Comparison of ENCODE assay signal across 24 cellular contexts in the genomic region with DNA sequence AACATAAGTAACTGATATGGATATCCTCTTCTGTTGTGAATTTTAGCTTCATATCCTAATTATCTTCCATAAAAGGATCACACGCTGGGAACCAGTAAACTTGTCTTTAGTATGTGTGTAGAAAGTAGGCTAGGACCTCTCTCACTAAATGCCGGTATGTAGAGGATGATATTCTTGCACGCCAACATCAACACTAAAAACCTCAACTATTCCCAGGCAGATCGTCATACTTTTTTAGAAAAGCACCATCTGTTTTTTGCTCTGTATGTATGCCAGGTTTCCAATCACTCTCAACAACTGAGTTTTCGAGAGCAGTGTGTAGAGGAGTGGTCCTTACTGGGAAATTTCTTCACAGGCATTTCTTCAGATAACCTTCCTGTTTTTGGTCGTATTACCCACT.
DNase-seq lines count a peak whose midpoint lies in the region; ATAC-seq, FAIRE-seq and TF ChIP-seq lines count a peak whose summit lies in the region.
"Had no signal": no experiment of that assay in that cellular context is flagged by ENCODE, and none has a peak within 500 bp of the region (broad histone marks: within the 10 kb centered on the region; RNA-seq: fewer than 3 reads in every experiment).

No MANE protein-coding gene starts in this region.

- H3K9ac ChIP-seq in astrocyte (ENCODE audit: low read length): no peak overlapping the region
- no peak overlapping the region for H3K9ac ChIP-seq in mesendoderm (ENCODE audit: low read length)

- no peak overlapping the region for H3K4me3 Mint-ChIP-seq in astrocyte (ENCODE audit: unreplicated experiment)

- H3K9me3 Mint-ChIP-seq in astrocyte (ENCODE audit: unreplicated experiment): no peaks in the 10 kb centered on the region

- H3K23ac ChIP-seq in mesendoderm (ENCODE audit: low read length): no peak overlapping the region

- no peak overlapping the region for H4K8ac ChIP-seq in mesendoderm (ENCODE audit: low read depth, low read length)

- H3K4me1 ChIP-seq in astrocyte (ENCODE audit: insufficient read depth, low read length) (no peaks in the 10 kb centered on the region), mesendoderm (ENCODE audit: control insufficient read depth, low read depth, low read length) (no peaks in the 10 kb centered on the region)
- H3K4me1 ChIP-seq: BE2C had no signal

- no peak overlapping the region for H3K27ac Mint-ChIP-seq in astrocyte (ENCODE audit: unreplicated experiment)

- no peaks in the 10 kb centered on the region for H3K4me1 Mint-ChIP-seq in astrocyte (ENCODE audit: low read depth, unreplicated experiment)

- H3K56ac ChIP-seq in mesendoderm (ENCODE audit: low read length): no peak overlapping the region

- H4K20me1 ChIP-seq in astrocyte (ENCODE audit: insufficient read depth, low read length): no peaks in the 10 kb centered on the region

- no peak overlapping the region for H3K4ac ChIP-seq in mesendoderm (ENCODE audit: low read depth, low read length)

- H3K36me3 Mint-ChIP-seq in astrocyte (ENCODE audit: low read depth, unreplicated experiment): no peaks in the 10 kb centered on the region

- no peaks in the 10 kb centered on the region for H3K27me3 Mint-ChIP-seq in astrocyte (ENCODE audit: low read depth, unreplicated experiment)

- H2BK15ac ChIP-seq in mesendoderm (replicated peaks; ENCODE audit: low read depth): no peak overlapping the region

- H3K4me2 ChIP-seq in astrocyte (ENCODE audit: low read length): no peak overlapping the region
- H3K4me2 ChIP-seq in mesendoderm (ENCODE audit: low read length): no peak overlapping the region

- TF ChIP-seq CTCF in astrocyte (IDR thresholded peaks at IDR 0.05; ENCODE audit: insufficient read depth, low read depth, low read length): no peak

- H3K27ac ChIP-seq in astrocyte (ENCODE audit: low read depth, low read length): no peak overlapping the region
- H3K27ac ChIP-seq in mesendoderm (ENCODE audit: low read depth, low read length): no peak overlapping the region
- H3K27ac ChIP-seq: 22Rv1 had no signal

- no peak overlapping the region for H2BK120ac ChIP-seq in mesendoderm (ENCODE audit: low read depth, low read length)

- H3K4me3 ChIP-seq in astrocyte (ENCODE audit: insufficient read depth, low read depth, low read length) (no peak overlapping the region), mesendoderm (ENCODE audit: low read length) (no peak overlapping the region)
- H3K4me3 ChIP-seq: K562 had no signal

- H3K27me3 ChIP-seq in astrocyte (ENCODE audit: insufficient read depth, low read length) (no peaks in the 10 kb centered on the region), mesendoderm (ENCODE audit: insufficient read depth, low read length, poor library complexity) (no peaks in the 10 kb centered on the region)
- H3K27me3 ChIP-seq: BE2C had no signal

- H4K5ac ChIP-seq in mesendoderm (ENCODE audit: low read length): no peak overlapping the region

- H3K36me3 ChIP-seq in astrocyte (ENCODE audit: insufficient read depth, low read length): no peaks in the 10 kb centered on the region
- H3K36me3 ChIP-seq in mesendoderm (ENCODE audit: control insufficient read depth, insufficient read depth, low read length): no peaks in the 10 kb centered on the region
- H3K36me3 ChIP-seq: BE2C had no signal

- no peak overlapping the region for H2AFZ ChIP-seq in astrocyte (ENCODE audit: low read depth, low read length)

- H2BK5ac ChIP-seq in mesendoderm (ENCODE audit: low read length): no peak overlapping the region

- H3K79me2 ChIP-seq in astrocyte (ENCODE audit: insufficient read depth, low read length) (no peaks in the 10 kb centered on the region), mesendoderm (ENCODE audit: control insufficient read depth, insufficient read depth, low read length) (no peaks in the 10 kb centered on the region)

- DNase-seq in NCI-H1694 treated with DMSO at 0.1 percent for 48 hours (lab: John Stamatoyannopoulos, UW) (peak; percentile 6), NCI-H1694 (lab: John Stamatoyannopoulos, UW) (no peak), astrocyte (ENCODE audit: low read depth) (peak; percentile 31), fibroblast of peridontal ligament (ENCODE audit: extremely low read depth) (peak; percentile 92), mesendoderm (no peak), OCI-M1 (lab: John Stamatoyannopoulos, UW) (no peak)
- DNase-seq in activated CD4-positive, alpha-beta T cell treated with anti-CD3 and anti-CD28 coated beads for 4 hours: no peak
- DNase-seq: ACHN, BE2C, MM.1S, NCI-H1048, NCI-H1417 treated with DMSO at 0.1 percent for 48 hours, NCI-H1930, NCI-H2171 treated with DMSO at 0.1 percent for 48 hours, NCI-H524 treated with DMSO at 0.1 percent for 48 hours, PC-3, RPMI8226, SHP77, SW 1271 had no signal

- no peaks in the 10 kb centered on the region for H3K79me1 ChIP-seq in mesendoderm (ENCODE audit: low read length)

- no peaks in the 10 kb centered on the region for H3K9me3 ChIP-seq in astrocyte (ENCODE audit: insufficient read depth, low read depth, low read length)
- H3K9me3 ChIP-seq: BE2C had no signal

- FAIRE-seq in astrocyte (lab: Jason Lieb, UNC): no peak
- FAIRE-seq: D721Med, H54, K562 had no signal

- WGBS in mesendoderm (ENCODE audit: extremely low coverage, insufficient coverage, low lambda C conversion rate): no CpG with 5 or more reads among the region's 6 CpGs

- H2AK5ac ChIP-seq in mesendoderm (ENCODE audit: low read length): no peak overlapping the region

- no peak for ATAC-seq in HG02623 (IDR thresholded peaks at IDR 0.05; ENCODE audit: unreplicated experiment)
- ATAC-seq: K562, PC-3 had no signal

- H3K18ac ChIP-seq in mesendoderm (ENCODE audit: low read length): no peak overlapping the region

Comparison
In these comparisons a context has a peak if more than half of its experiments do, and no peak if none do; other contexts are left out.
1. DNase-seq: peak in NCI-H1694 treated with DMSO at 0.1 percent for 48 hours (single experiment), astrocyte (single experiment) and fibroblast of peridontal ligament (single experiment); none in NCI-H1694 (single experiment), activated CD4-positive, alpha-beta T cell treated with anti-CD3 and anti-CD28 coated beads for 4 hours (0 of 2), mesendoderm (single experiment) and OCI-M1 (single experiment).